ENCODE assay signal across 20 cellular contexts in the genomic region with DNA sequence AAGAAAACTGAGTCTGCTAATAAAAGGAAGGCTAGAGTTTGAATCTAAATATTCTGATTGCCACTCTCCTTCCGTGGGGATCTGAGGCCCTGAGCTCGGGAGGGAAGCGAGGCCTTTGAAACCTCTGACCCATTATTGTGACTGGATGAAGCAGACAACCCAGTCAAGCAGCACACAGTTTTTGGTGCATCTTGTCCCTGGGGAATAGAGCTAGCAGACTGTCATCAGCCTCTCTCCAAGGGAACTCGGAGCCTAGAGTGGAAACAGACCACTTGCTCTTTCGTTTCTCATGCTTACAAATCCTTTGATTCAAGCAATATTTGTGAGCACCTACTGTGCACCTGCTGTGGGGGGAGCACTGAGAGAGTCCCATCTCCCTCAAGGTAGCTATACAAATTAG.
"Had no signal": no experiment of that assay in that cellular context is flagged by ENCODE, and none has a peak within 500 bp of the region (broad histone marks: within the 10 kb centered on the region; RNA-seq: fewer than 3 reads in every experiment).

No MANE protein-coding gene starts in this region.

- H3K4me3 ChIP-seq: esophagus squamous epithelium, hepatocyte, spleen, testis, tibial nerve, upper lobe of right lung, vagina had no signal

- H2AFZ ChIP-seq: hepatocyte had no signal

- H3K36me3 ChIP-seq: esophagus squamous epithelium, spleen, tibial nerve, upper lobe of right lung, vagina had no signal

- ATAC-seq: foreskin keratinocyte; naive thymus-derived CD8-positive, alpha-beta T cell; sciatic nerve; stimulated activated naive B cell treated with anti-CD40 and anti-IgM and Interleukin-4, amounts not matched to agents 10 μg/mL and 1 μg/mL and 100 μg/mL, for 72 hours; stimulated activated naive CD8-positive, alpha-beta T cell treated with anti-CD3 and anti-CD28 coated beads, Interleukin-15, amount 100 ng/mL, for 72 hours; upper lobe of right lung had no signal

- H3K27ac ChIP-seq: esophagus squamous epithelium, foreskin keratinocyte, hepatocyte, spleen, testis, tibial nerve, upper lobe of right lung, vagina had no signal

- H3K4me2 ChIP-seq: hepatocyte had no signal

- H3K9me3 ChIP-seq: esophagus squamous epithelium, spleen, testis, tibial nerve, upper lobe of right lung, vagina had no signal

- H3K27me3 ChIP-seq: foreskin keratinocyte, hepatocyte, testis, tibial nerve, vagina had no signal

- H3K79me2 ChIP-seq: hepatocyte had no signal

- DNase-seq: dermis blood vessel endothelial cell; esophagus squamous epithelium; foreskin keratinocyte; head of caudate nucleus; kidney glomerular epithelial cell; naive thymus-derived CD8-positive, alpha-beta T cell; posterior cingulate gyrus; spleen; stimulated activated CD4-positive, alpha-beta T cell treated with anti-CD3 and anti-CD28 coated beads, Interleukin-15, amount 100 ng/mL, for 24 hours; stimulated activated CD4-positive, alpha-beta T cell treated with anti-CD3 and anti-CD28 coated beads, Interleukin-2, amount 100 ng/mL, for 24 hours; stimulated activated CD4-positive, alpha-beta T cell treated with anti-CD3 and anti-CD28 coated beads, Interleukin-4, amount 100 ng/mL, for 4 hours; stimulated activated naive B cell treated with anti-CD40 and anti-IgM and Interleukin-4, amounts not matched to agents 10 μg/mL and 1 μg/mL and 100 μg/mL, for 72 hours; stimulated activated naive CD8-positive, alpha-beta T cell treated with anti-CD3 and anti-CD28 coated beads, Interleukin-15, amount 100 ng/mL, for 72 hours; testis; upper lobe of right lung had no signal

- FAIRE-seq: islet of Langerhans had no signal

- H3K4me1 ChIP-seq: esophagus squamous epithelium, foreskin keratinocyte, spleen, testis, tibial nerve, upper lobe of right lung, vagina had no signal
